16 cellular contexts compared by ENCODE assay signal in the genomic region with DNA sequence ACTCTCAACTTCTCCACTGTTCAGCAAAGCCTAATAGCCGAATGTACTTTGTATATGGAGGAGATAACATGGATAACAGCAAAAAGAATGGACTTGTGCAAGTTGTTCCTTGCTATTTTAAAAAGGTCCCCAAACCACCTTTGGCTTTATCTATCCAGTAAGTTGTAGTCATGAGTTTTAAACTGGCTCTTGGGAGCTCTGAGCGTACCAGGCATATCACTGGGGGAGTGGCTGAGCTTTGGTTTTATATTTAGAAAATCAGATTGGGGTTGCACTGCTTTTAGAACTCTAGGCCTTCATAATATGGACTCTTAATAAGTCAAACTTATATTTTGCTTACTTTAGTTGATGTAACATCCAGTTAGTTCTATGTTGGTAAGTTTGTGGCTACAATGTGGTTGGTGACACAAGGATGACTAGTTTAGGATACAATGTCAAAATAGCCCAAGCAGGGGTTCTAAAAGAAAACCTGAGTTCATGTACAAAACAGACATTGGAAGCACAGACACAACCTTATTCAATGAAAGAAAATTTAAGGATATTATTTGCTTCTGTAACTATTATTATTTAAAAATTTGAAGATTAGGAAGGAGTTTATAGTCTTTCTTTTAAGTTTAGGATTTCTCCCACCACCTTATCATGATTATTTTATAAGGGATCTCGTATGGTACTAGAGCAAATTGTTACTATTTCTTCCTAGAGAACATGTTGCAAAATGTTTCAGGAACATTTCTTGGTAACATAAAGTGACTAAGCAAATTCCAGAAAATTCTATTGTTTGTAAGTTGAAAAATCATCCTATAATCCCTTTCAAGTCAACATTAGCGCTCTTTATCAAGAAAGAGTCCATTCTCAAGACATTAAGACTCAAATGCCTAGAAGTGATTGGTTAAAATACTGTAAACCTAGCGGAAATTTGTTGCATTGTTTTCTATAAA.
DNase-seq lines count a peak whose midpoint lies in the region; ATAC-seq, FAIRE-seq and TF ChIP-seq lines count a peak whose summit lies in the region.
"Had no signal": no experiment of that assay in that cellular context is flagged by ENCODE, and none has a peak within 500 bp of the region (broad histone marks: within the 10 kb centered on the region; RNA-seq: fewer than 3 reads in every experiment).

No MANE protein-coding gene starts in this region.

- H4K20me1 ChIP-seq in astrocyte (ENCODE audit: insufficient read depth, low read length): no peaks in the 10 kb centered on the region

- no peak overlapping the region for H3K9ac ChIP-seq in astrocyte (ENCODE audit: low read length)

- H3K27me3 ChIP-seq in CD4-positive, alpha-beta memory T cell (ENCODE audit: insufficient read depth, low read length): no peaks in the 10 kb centered on the region
- H3K27me3 ChIP-seq in astrocyte (ENCODE audit: insufficient read depth, low read length): no peaks in the 10 kb centered on the region
- H3K27me3 ChIP-seq: colonic mucosa had no signal

- peak; percentile 87 for ATAC-seq in left ventricle myocardium superior
- ATAC-seq in GM18870 (IDR thresholded peaks at IDR 0.05; ENCODE audit: unreplicated experiment): no peak

- H3K9me3 ChIP-seq in CD4-positive, alpha-beta memory T cell (ENCODE audit: control insufficient read depth in 1 of 2, low read length in 2 of 2): no peaks in the 10 kb centered on the region
- H3K9me3 ChIP-seq in astrocyte (ENCODE audit: insufficient read depth, low read depth, low read length): no peaks in the 10 kb centered on the region
- H3K9me3 ChIP-seq: colonic mucosa had no signal

- no peak for DNase-seq in CD4-positive, alpha-beta memory T cell
- DNase-seq in HT1080 (ENCODE audit: low read depth): peak; percentile 84
- peak; percentile 70 for DNase-seq in astrocyte (ENCODE audit: low read depth)
- DNase-seq in left ventricle myocardium superior: no peak
- no peak for DNase-seq in cerebellar nuclear complex (lab: John Stamatoyannopoulos, UW)
- DNase-seq in SIG-M5 treated with dmso at 0.1 percent for 504 hours (lab: John Stamatoyannopoulos, UW; ENCODE audit: unreplicated experiment): no peak
- no peak for DNase-seq in activated CD4-positive, alpha-beta T cell treated with anti-CD3 and anti-CD28 coated beads for 48 hours
- DNase-seq: activated B cell treated with CpG ODN at 0.5 μM for 24 hours, activated gamma-delta T cell treated with Interleukin-2 at 50 U/mL for 16 hours, colonic mucosa, GF-D8, NCI-H187 treated with DMSO at 0.1 percent for 48 hours, NCI-H748 treated with DMSO at 0.1 percent for 48 hours had no signal

- H3K4me3 Mint-ChIP-seq in CD4-positive, alpha-beta memory T cell: no peak overlapping the region
- H3K4me3 Mint-ChIP-seq in astrocyte (ENCODE audit: unreplicated experiment): no peak overlapping the region
- H3K4me3 Mint-ChIP-seq: activated B cell treated with CpG ODN at 0.5 μM for 24 hours had no signal

- no peaks in the 10 kb centered on the region for H3K9me3 Mint-ChIP-seq in CD4-positive, alpha-beta memory T cell
- H3K9me3 Mint-ChIP-seq in astrocyte (ENCODE audit: unreplicated experiment): no peaks in the 10 kb centered on the region
- H3K9me3 Mint-ChIP-seq: activated B cell treated with CpG ODN at 0.5 μM for 24 hours had no signal

- no peak overlapping the region for H2AFZ ChIP-seq in astrocyte (ENCODE audit: low read depth, low read length)

- H3K79me2 ChIP-seq in astrocyte (ENCODE audit: insufficient read depth, low read length): no peaks in the 10 kb centered on the region

- H3K27ac Mint-ChIP-seq in CD4-positive, alpha-beta memory T cell: peak overlapping the region in 4 of 7 donors; percentile 3 to 38 (median 6)
- peak overlapping the region; percentile 78 for H3K27ac Mint-ChIP-seq in astrocyte (ENCODE audit: unreplicated experiment)
- H3K27ac Mint-ChIP-seq: activated B cell treated with CpG ODN at 0.5 μM for 24 hours had no signal

- H3K36me3 ChIP-seq in CD4-positive, alpha-beta memory T cell (ENCODE audit: insufficient read depth, low read length): no peaks in the 10 kb centered on the region
- H3K36me3 ChIP-seq in astrocyte (ENCODE audit: insufficient read depth, low read length): peaks cover 11% of the 10 kb centered on the region
- H3K36me3 ChIP-seq: colonic mucosa had no signal

- intact Hi-C loops in CD4-positive, alpha-beta memory T cell (cut with micrococcal nuclease): no loop called here
- intact Hi-C loops in left ventricle myocardium superior (cut with micrococcal nuclease): no loop called here

- H3K36me3 Mint-ChIP-seq in CD4-positive, alpha-beta memory T cell: peaks cover 45 to 53% of the 10 kb centered on the region in 2 donors
- H3K36me3 Mint-ChIP-seq in astrocyte (ENCODE audit: low read depth, unreplicated experiment): peaks cover 17% of the 10 kb centered on the region

- peak; percentile 39 for FAIRE-seq in astrocyte (lab: Jason Lieb, UNC)
- FAIRE-seq: frontal cortex, islet of Langerhans had no signal

- H3K4me1 Mint-ChIP-seq in CD4-positive, alpha-beta memory T cell: peaks cover 7 to 22% (median 15%) of the 10 kb centered on the region in 4 donors
- H3K4me1 Mint-ChIP-seq in astrocyte (ENCODE audit: low read depth, unreplicated experiment): peaks cover 32% of the 10 kb centered on the region

- no peaks in the 10 kb centered on the region for H3K27me3 Mint-ChIP-seq in CD4-positive, alpha-beta memory T cell
- H3K27me3 Mint-ChIP-seq in astrocyte (ENCODE audit: low read depth, unreplicated experiment): no peaks in the 10 kb centered on the region
- H3K27me3 Mint-ChIP-seq: activated B cell treated with CpG ODN at 0.5 μM for 24 hours had no signal

- H3K4me3 ChIP-seq in CD4-positive, alpha-beta memory T cell (ENCODE audit: low read length in 2 of 2): no peak overlapping the region
- no peak overlapping the region for H3K4me3 ChIP-seq in astrocyte (ENCODE audit: insufficient read depth, low read depth, low read length)
- H3K4me3 ChIP-seq: colonic mucosa had no signal

- CTCF ChIA-PET in CD4-positive, alpha-beta memory T cell (lab: Charles Lee; ENCODE audit: partially characterized antibody): interaction anchor here (2.9 kb wide), 1 partner anchor 171 kb away, joined by 8 read pairs; no protein-coding TSS in a partner anchor

- no peaks in the 10 kb centered on the region for H3K4me1 ChIP-seq in CD4-positive, alpha-beta memory T cell (ENCODE audit: insufficient read depth, low read length)
- H3K4me1 ChIP-seq in astrocyte (ENCODE audit: insufficient read depth, low read length): peaks cover 14% of the 10 kb centered on the region
- H3K4me1 ChIP-seq: colonic mucosa had no signal

- POLR2A ChIA-PET in CD4-positive, alpha-beta memory T cell (lab: Charles Lee; ENCODE audit: partially characterized antibody): no interaction called here

- TF ChIP-seq CTCF in astrocyte (IDR thresholded peaks at IDR 0.05; ENCODE audit: insufficient read depth, low read depth, low read length): no peak

- peak overlapping the region; percentile 42 for H3K4me2 ChIP-seq in astrocyte (ENCODE audit: low read length)

- no peak overlapping the region for H3K27ac ChIP-seq in CD4-positive, alpha-beta memory T cell (ENCODE audit: low read depth, low read length)
- peak overlapping the region; percentile 42 for H3K27ac ChIP-seq in astrocyte (ENCODE audit: low read depth, low read length)
- H3K27ac ChIP-seq: colonic mucosa had no signal

Comparison
In these comparisons a context has a peak if more than half of its experiments do, and no peak if none do; other contexts are left out.
1. DNase-seq: peak in HT1080 (single experiment) and astrocyte (single experiment); none in CD4-positive, alpha-beta memory T cell (0 of 5), left ventricle myocardium superior (single experiment), cerebellar nuclear complex (0 of 2), SIG-M5 treated with dmso at 0.1 percent for 504 hours (single experiment) and activated CD4-positive, alpha-beta T cell treated with anti-CD3 and anti-CD28 coated beads for 48 hours (single experiment).